9 cellular contexts compared by ENCODE assay signal in the genomic region with DNA sequence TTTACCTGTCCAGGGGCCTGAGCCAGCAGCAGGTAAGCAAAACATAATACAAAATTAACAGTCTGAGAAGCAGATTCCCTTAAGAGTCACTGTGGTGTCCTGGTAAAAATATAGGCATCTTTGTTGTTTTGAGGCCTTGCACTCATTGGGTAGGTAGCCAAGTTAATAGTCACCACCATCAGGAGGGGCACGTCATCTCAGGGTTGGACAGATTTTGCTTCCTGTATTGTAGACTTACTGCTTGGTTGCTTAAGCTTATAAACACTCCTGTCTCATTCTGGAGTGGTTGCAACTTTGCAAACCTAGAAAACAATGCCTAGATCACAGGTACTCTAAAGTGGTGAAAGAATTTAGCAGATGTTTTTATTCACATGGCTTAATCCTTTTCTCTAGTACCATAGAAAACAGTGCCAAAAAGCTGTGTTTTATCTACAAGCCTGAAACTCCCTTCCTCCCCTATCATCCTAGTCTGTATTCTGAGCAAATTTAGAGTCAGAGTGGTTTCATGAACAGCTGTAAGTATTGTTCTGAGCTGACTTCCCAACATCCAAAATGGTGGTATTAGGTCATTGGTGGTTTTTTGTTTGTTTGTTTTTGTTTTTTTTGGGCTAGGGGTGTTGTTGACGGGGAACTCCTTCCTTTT.
A peak's percentile ranks its signal among the peaks of the same experiment; 100 is the strongest.
DNase-seq lines count a peak whose midpoint lies in the region; ATAC-seq, FAIRE-seq and TF ChIP-seq lines count a peak whose summit lies in the region.
"Had no signal": no experiment of that assay in that cellular context is flagged by ENCODE, and none has a peak within 500 bp of the region (broad histone marks: within the 10 kb centered on the region; RNA-seq: fewer than 3 reads in every experiment).

No MANE protein-coding gene starts in this region.

- H3K36me3 Mint-ChIP-seq in activated T-cell treated with anti-CD3 and anti-CD28 coated beads, Interleukin-2, amount 50 U/mL, for 72 hours (ENCODE audit: insufficient read depth in 2 of 2) = peaks cover 10 to 35% of the 10 kb centered on the region in 2 donors

- H3K27ac ChIP-seq in left ventricle myocardium inferior (replicated peaks) = peak overlapping the region; percentile 93
- H3K27ac ChIP-seq in testis = peak overlapping the region; percentile 79 to 82
- H3K27ac ChIP-seq: VCaP had no signal

- H3K4me1 ChIP-seq in left ventricle myocardium inferior (peaks cover 96% of the 10 kb centered on the region), testis (peaks cover 35% of the 10 kb centered on the region)

- TF ChIP-seq POLR2A in testis (IDR thresholded peaks at IDR 0.05) (no peak), H54 (IDR thresholded peaks at IDR 0.05; ENCODE audit: low read depth, low read length) (no peak)

- intact Hi-C loops in left ventricle myocardium inferior (cut with micrococcal nuclease) = loop anchor here (10.0 kb wide), 1 partner anchor 87 kb away; no protein-coding TSS in a partner anchor
- intact Hi-C loops in testis (cut with DNase I; ENCODE audit: low total_unique reads) = no loop called here

- ATAC-seq in HG03095 (IDR thresholded peaks at IDR 0.05; ENCODE audit: unreplicated experiment) (peak; percentile 28), GM18520 (IDR thresholded peaks at IDR 0.05; ENCODE audit: unreplicated experiment) (no peak)
- ATAC-seq in activated T-cell treated with anti-CD3 and anti-CD28 coated beads, Interleukin-2, amount 50 U/mL, for 72 hours (replicated peaks in 1 of 2) = peak; percentile 40 to 44

- H3K9me3 Mint-ChIP-seq in activated T-cell treated with anti-CD3 and anti-CD28 coated beads, Interleukin-2, amount 50 U/mL, for 72 hours = no peaks in the 10 kb centered on the region

- H3K36me3 ChIP-seq in left ventricle myocardium inferior (peaks cover 27% of the 10 kb centered on the region), testis (ENCODE audit: low read depth, missing control alignments) (no peaks in the 10 kb centered on the region)

- no peaks in the 10 kb centered on the region for H3K27me3 Mint-ChIP-seq in activated T-cell treated with anti-CD3 and anti-CD28 coated beads, Interleukin-2, amount 50 U/mL, for 72 hours (ENCODE audit: low read depth)

- H3K4me3 ChIP-seq in left ventricle myocardium inferior = peak overlapping the region; percentile 66
- peak overlapping the region; percentile 24 to 36 for H3K4me3 ChIP-seq in testis

- 35 to 36% methylated on average over 2 of the region's 2 CpGs for WGBS in testis, 2 donors

- peak; percentile 65 for DNase-seq in NCI-H2171 treated with DMSO at 0.1 percent for 48 hours (lab: John Stamatoyannopoulos, UW)
- DNase-seq in NCI-H2171 (lab: John Stamatoyannopoulos, UW) = no peak
- DNase-seq in activated T-cell treated with anti-CD3 and anti-CD28 coated beads, Interleukin-2, amount 50 U/mL, for 72 hours = peak; percentile 27 to 43
- no peak for DNase-seq in left ventricle myocardium inferior
- DNase-seq in testis = no peak
- no peak for DNase-seq in H54 (ENCODE audit: insufficient read length, low spot score)

- no peaks in the 10 kb centered on the region for H3K9me3 ChIP-seq in left ventricle myocardium inferior (replicated peaks)
- H3K9me3 ChIP-seq in testis = no peaks in the 10 kb centered on the region

- no peak for TF ChIP-seq CTCF in left ventricle myocardium inferior (IDR thresholded peaks at IDR 0.05; ENCODE audit: borderline replicate concordance)
- no peak for TF ChIP-seq CTCF in testis (IDR thresholded peaks at IDR 0.05)

- FAIRE-seq in H54 (lab: Jason Lieb, UNC) = no peak

- H3K4me3 Mint-ChIP-seq in activated T-cell treated with anti-CD3 and anti-CD28 coated beads, Interleukin-2, amount 50 U/mL, for 72 hours = peak overlapping the region; percentile 84 to 100

- no peaks in the 10 kb centered on the region for H3K27me3 ChIP-seq in left ventricle myocardium inferior (ENCODE audit: low read depth)
- H3K27me3 ChIP-seq in testis = no peaks in the 10 kb centered on the region

- H3K4me1 Mint-ChIP-seq in activated T-cell treated with anti-CD3 and anti-CD28 coated beads, Interleukin-2, amount 50 U/mL, for 72 hours (ENCODE audit: low read depth) = peaks cover 71% of the 10 kb centered on the region

- H3K27ac Mint-ChIP-seq in activated T-cell treated with anti-CD3 and anti-CD28 coated beads, Interleukin-2, amount 50 U/mL, for 72 hours = peak overlapping the region; percentile 99

Comparison
In these comparisons a context has a peak if more than half of its experiments do, and no peak if none do; other contexts are left out.
1. DNase-seq: peak in NCI-H2171 treated with DMSO at 0.1 percent for 48 hours (single experiment) and activated T-cell treated with anti-CD3 and anti-CD28 coated beads, Interleukin-2, amount 50 U/mL, for 72 hours (2 of 2); none in NCI-H2171 (single experiment), left ventricle myocardium inferior (single experiment), testis (single experiment) and H54 (single experiment).